26 cellular contexts compared by ENCODE assay signal in the genomic region with DNA sequence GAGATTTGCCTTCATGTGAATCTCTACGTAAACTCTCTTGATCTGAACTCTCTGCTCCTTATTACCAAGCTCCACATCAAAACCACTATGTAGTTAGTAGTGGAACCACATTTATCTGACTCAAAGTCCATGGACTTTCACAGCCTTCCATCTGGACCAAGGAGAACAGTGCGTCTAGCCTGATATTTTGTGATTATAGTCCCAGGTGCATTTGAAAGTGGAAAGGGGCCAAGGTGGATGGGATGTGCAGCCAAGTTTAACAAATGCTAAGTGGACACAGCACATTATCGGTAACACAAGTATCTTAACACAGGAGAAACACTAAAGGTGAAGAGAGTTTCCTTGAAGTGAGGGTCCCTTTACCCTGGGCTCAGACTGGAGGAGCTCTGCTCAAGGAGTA.
"Had no signal": no experiment of that assay in that cellular context is flagged by ENCODE, and none has a peak within 500 bp of the region (broad histone marks: within the 10 kb centered on the region; RNA-seq: fewer than 3 reads in every experiment).

No MANE protein-coding gene starts in this region.

- DNase-seq: activated B cell treated with CpG ODN at 0.5 μM for 24 hours; activated CD4-positive, alpha-beta T cell treated with anti-CD3 and anti-CD28 coated beads for 1 hour; activated CD4-positive, alpha-beta T cell treated with anti-CD3 and anti-CD28 coated beads, Interleukin-2, amount 10 ng/mL, durations not matched to agents 24 days and 14 days; activated CD4-positive, alpha-beta T cell treated with anti-CD3 and anti-CD28 coated beads, Interleukin-2, amount 50 U/mL, for 48 hours; activated CD8-positive, alpha-beta memory T cell treated with anti-CD3 and anti-CD28 coated beads, Interleukin-2, amount 10 ng/mL, durations not matched to agents 7 days and 5 days; activated gamma-delta T cell treated with Interleukin-2 at 50 U/mL for 16 hours; activated naive CD4-positive, alpha-beta T cell treated with anti-CD3 and anti-CD28 coated beads, Interleukin-2, amount 50 U/mL, for 16 hours; activated naive CD8-positive, alpha-beta T cell treated with anti-CD3 and anti-CD28 coated beads, Interleukin-2, amount 10 ng/mL, durations not matched to agents 7 days and 5 days; activated T-cell treated with anti-CD3 and anti-CD28 coated beads, Interleukin-2, amount 50 U/mL, for 48 hours; adrenal gland; anterior cingulate cortex; central memory CD4-positive, alpha-beta T cell; KG1; NCI-H1105; NCI-H1436; NCI-H187; NCI-H2081; NCI-H446; NCI-H524; T-cell; T-helper 2 cell; T1000 had no signal

- H3K4me1 Mint-ChIP-seq: activated B cell treated with CpG ODN at 0.5 μM for 24 hours; activated CD4-positive, alpha-beta T cell treated with anti-CD3 and anti-CD28 coated beads, Interleukin-2, amount 10 ng/mL, durations not matched to agents 24 days and 14 days; activated CD8-positive, alpha-beta memory T cell treated with anti-CD3 and anti-CD28 coated beads, Interleukin-2, amount 10 ng/mL, durations not matched to agents 7 days and 5 days; activated naive CD8-positive, alpha-beta T cell treated with anti-CD3 and anti-CD28 coated beads, Interleukin-2, amount 10 ng/mL, durations not matched to agents 7 days and 5 days had no signal

- H3K27ac Mint-ChIP-seq: activated B cell treated with CpG ODN at 0.5 μM for 24 hours; activated CD4-positive, alpha-beta T cell treated with anti-CD3 and anti-CD28 coated beads, Interleukin-2, amount 10 ng/mL, durations not matched to agents 24 days and 14 days; activated CD8-positive, alpha-beta memory T cell treated with anti-CD3 and anti-CD28 coated beads, Interleukin-2, amount 10 ng/mL, durations not matched to agents 7 days and 5 days; activated naive CD8-positive, alpha-beta T cell treated with anti-CD3 and anti-CD28 coated beads, Interleukin-2, amount 10 ng/mL, durations not matched to agents 7 days and 5 days; activated T-helper 2 cell treated with anti-CD3 and anti-CD28 coated beads, Interferon-gamma antibody, Interleukin-2, Interleukin-4, amounts not matched to agents 10 μg/mL and 5 μg/mL and 100 μg/mL, durations not matched to agents 14 hours and 24 hours and 36 hours; T-cell had no signal

- H3K9me3 ChIP-seq: adrenal gland had no signal

- H3K27me3 Mint-ChIP-seq: activated CD4-positive, alpha-beta T cell treated with anti-CD3 and anti-CD28 coated beads, Interleukin-2, amount 10 ng/mL, durations not matched to agents 24 days and 14 days; activated naive CD8-positive, alpha-beta T cell treated with anti-CD3 and anti-CD28 coated beads, Interleukin-2, amount 10 ng/mL, durations not matched to agents 7 days and 5 days had no signal

- H3K4me3 Mint-ChIP-seq: activated B cell treated with CpG ODN at 0.5 μM for 24 hours; activated CD4-positive, alpha-beta T cell treated with anti-CD3 and anti-CD28 coated beads, Interleukin-2, amount 10 ng/mL, durations not matched to agents 24 days and 14 days; activated CD8-positive, alpha-beta memory T cell treated with anti-CD3 and anti-CD28 coated beads, Interleukin-2, amount 10 ng/mL, durations not matched to agents 7 days and 5 days; activated naive CD8-positive, alpha-beta T cell treated with anti-CD3 and anti-CD28 coated beads, Interleukin-2, amount 10 ng/mL, durations not matched to agents 7 days and 5 days; T-cell had no signal

- H3K27me3 ChIP-seq: adrenal gland had no signal

- FAIRE-seq: bronchial epithelial cell, TTC549 had no signal

- H3K27ac ChIP-seq: adrenal gland, SK-N-MC had no signal

- ATAC-seq: activated CD8-positive, alpha-beta memory T cell treated with anti-CD3 and anti-CD28 coated beads, Interleukin-2, amount 10 ng/mL, durations not matched to agents 7 days and 5 days; T-cell had no signal

- H3K4me1 ChIP-seq: adrenal gland had no signal

- H3K4me3 ChIP-seq: adrenal gland, SK-N-MC had no signal

- H3K36me3 Mint-ChIP-seq: activated CD8-positive, alpha-beta memory T cell treated with anti-CD3 and anti-CD28 coated beads, Interleukin-2, amount 10 ng/mL, durations not matched to agents 7 days and 5 days; T-cell had no signal

- H3K36me3 ChIP-seq: adrenal gland had no signal
